In the genomic region with DNA sequence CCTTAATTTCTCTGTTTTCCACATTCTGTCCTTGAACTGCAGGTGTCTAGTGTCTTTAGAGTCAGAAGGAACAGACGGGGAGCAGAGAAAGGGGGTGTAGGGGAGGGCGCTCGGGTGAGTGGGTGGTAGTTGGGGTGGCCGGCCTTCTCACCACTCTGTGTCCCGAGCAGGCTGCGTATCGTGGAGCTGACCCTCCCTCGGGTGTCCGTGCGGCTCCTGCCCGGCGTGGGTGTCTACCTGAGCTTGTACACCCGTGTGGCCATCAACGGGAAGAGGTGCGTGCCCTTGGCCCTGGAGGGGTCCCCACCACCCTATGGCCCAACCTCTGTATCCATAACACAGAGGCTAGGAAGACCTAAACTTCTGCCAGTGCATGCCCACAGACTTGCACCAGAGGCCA, we compare ENCODE assay signal across 43 cellular contexts. TPM values are rescaled to one million over a fixed set of nuclear protein-coding genes. Genes with fewer than 3 reads are reported as not detected.
"Had no signal": no experiment of that assay in that cellular context is flagged by ENCODE, and none has a peak within 500 bp of the region (broad histone marks: within the 10 kb centered on the region; RNA-seq: fewer than 3 reads in every experiment).

No MANE protein-coding gene starts in this region.

- H3K9me3 ChIP-seq: adrenal gland, ascending aorta, body of pancreas, breast epithelium had no signal

- H3K9me3 Mint-ChIP-seq: activated naive CD4-positive, alpha-beta T cell treated with anti-CD3 and anti-CD28 coated beads for 36 hours; activated naive CD4-positive, alpha-beta T cell treated with anti-CD3 and anti-CD28 coated beads, Interleukin-2, amount 10 ng/mL, durations not matched to agents 7 days and 5 days; activated naive CD4-positive, alpha-beta T cell treated with anti-CD3 and anti-CD28 coated beads, Interleukin-2, amount 50 U/mL, for 24 hours; activated naive CD4-positive, alpha-beta T cell treated with anti-CD3 and anti-CD28 coated beads, Interleukin-2, amount 50 U/mL, for 72 hours; activated naive CD8-positive, alpha-beta T cell treated with anti-CD3 and anti-CD28 coated beads for 36 hours; activated naive CD8-positive, alpha-beta T cell treated with anti-CD3 and anti-CD28 coated beads, Interleukin-2, amount 10 ng/mL, durations not matched to agents 7 days and 5 days; activated naive CD8-positive, alpha-beta T cell treated with anti-CD3 and anti-CD28 coated beads, Interleukin-2, amount 50 U/mL, for 24 hours; activated T-cell treated with anti-CD3 and anti-CD28 coated beads, Interleukin-2, amount 50 U/mL, for 24 hours; activated T-cell treated with anti-CD3 and anti-CD28 coated beads, Interleukin-2, amount 50 U/mL, for 4 hours; activated T-cell treated with anti-CD3 and anti-CD28 coated beads, Interleukin-2, amount 50 U/mL, for 72 hours; activated T-helper 1 cell treated with anti-CD3 and anti-CD28 coated beads, Interleukin-12 subunit alpha, Interleukin-12 subunit beta, Interleukin-2, Interleukin-4 antibody, amounts not matched to agents 30 ng/mL and 10 ng/mL and 1 ng/mL, durations not matched to agents 14 hours and 24 hours and 36 hours; activated T-helper 17 cell treated with anti-CD3 and anti-CD28 coated beads, Interleukin-2, amount 50 U/mL, for 72 hours; activated T-helper 2 cell treated with anti-CD3 and anti-CD28 coated beads, Interferon-gamma antibody, Interleukin-2, Interleukin-4, amounts not matched to agents 10 μg/mL and 5 μg/mL and 100 μg/mL, durations not matched to agents 14 hours and 24 hours and 36 hours; brain; central memory CD8-positive, alpha-beta T cell had no signal

- H3K36me3 ChIP-seq: adrenal gland, ascending aorta, brain microvascular endothelial cell, breast epithelium, cardiac muscle cell had no signal

- H3K27ac Mint-ChIP-seq: activated naive CD4-positive, alpha-beta T cell treated with anti-CD3 and anti-CD28 coated beads for 36 hours; activated naive CD4-positive, alpha-beta T cell treated with anti-CD3 and anti-CD28 coated beads, Interleukin-2, amount 10 ng/mL, durations not matched to agents 7 days and 5 days; activated naive CD4-positive, alpha-beta T cell treated with anti-CD3 and anti-CD28 coated beads, Interleukin-2, amount 50 U/mL, for 24 hours; activated naive CD8-positive, alpha-beta T cell; activated naive CD8-positive, alpha-beta T cell treated with anti-CD3 and anti-CD28 coated beads for 36 hours; activated naive CD8-positive, alpha-beta T cell treated with anti-CD3 and anti-CD28 coated beads, Interleukin-2, amount 10 ng/mL, durations not matched to agents 7 days and 5 days; activated naive CD8-positive, alpha-beta T cell treated with anti-CD3 and anti-CD28 coated beads, Interleukin-2, amount 50 U/mL, for 24 hours; activated T-cell treated with anti-CD3 and anti-CD28 coated beads, Interleukin-2, amount 50 U/mL, for 24 hours; activated T-cell treated with anti-CD3 and anti-CD28 coated beads, Interleukin-2, amount 50 U/mL, for 72 hours; activated T-helper 1 cell treated with anti-CD3 and anti-CD28 coated beads, Interleukin-12 subunit alpha, Interleukin-12 subunit beta, Interleukin-2, Interleukin-4 antibody, amounts not matched to agents 30 ng/mL and 10 ng/mL and 1 ng/mL, durations not matched to agents 14 hours and 24 hours and 36 hours; activated T-helper 17 cell treated with anti-CD3 and anti-CD28 coated beads, Interleukin-2, amount 50 U/mL, for 72 hours; activated T-helper 2 cell treated with anti-CD3 and anti-CD28 coated beads, Interferon-gamma antibody, Interleukin-2, Interleukin-4, amounts not matched to agents 10 μg/mL and 5 μg/mL and 100 μg/mL, durations not matched to agents 14 hours and 24 hours and 36 hours; brain had no signal

- H3K4me1 ChIP-seq: adrenal gland, ascending aorta, body of pancreas, breast epithelium had no signal

- H3K27me3 Mint-ChIP-seq: activated naive CD4-positive, alpha-beta T cell treated with anti-CD3 and anti-CD28 coated beads, Interleukin-2, amount 50 U/mL, for 24 hours; activated naive CD8-positive, alpha-beta T cell; activated naive CD8-positive, alpha-beta T cell treated with anti-CD3 and anti-CD28 coated beads for 36 hours; activated naive CD8-positive, alpha-beta T cell treated with anti-CD3 and anti-CD28 coated beads, Interleukin-2, amount 50 U/mL, for 24 hours; activated T-cell treated with anti-CD3 and anti-CD28 coated beads, Interleukin-2, amount 50 U/mL, for 24 hours; activated T-helper 17 cell treated with anti-CD3 and anti-CD28 coated beads, Interleukin-2, amount 50 U/mL, for 72 hours; central memory CD8-positive, alpha-beta T cell had no signal

- H3K4me3 ChIP-seq: adrenal gland, ascending aorta, body of pancreas, breast epithelium, cardiac muscle cell had no signal

- H3K27ac ChIP-seq: adrenal gland, ascending aorta, body of pancreas, brain microvascular endothelial cell, breast epithelium, cardiac muscle cell had no signal

- H3K36me3 Mint-ChIP-seq: activated naive CD4-positive, alpha-beta T cell treated with anti-CD3 and anti-CD28 coated beads, Interleukin-2, amount 10 ng/mL, durations not matched to agents 7 days and 5 days; activated naive CD4-positive, alpha-beta T cell treated with anti-CD3 and anti-CD28 coated beads, Interleukin-2, amount 50 U/mL, for 24 hours; activated naive CD4-positive, alpha-beta T cell treated with anti-CD3 and anti-CD28 coated beads, Interleukin-2, amount 50 U/mL, for 72 hours; activated naive CD8-positive, alpha-beta T cell; activated naive CD8-positive, alpha-beta T cell treated with anti-CD3 and anti-CD28 coated beads for 36 hours; activated naive CD8-positive, alpha-beta T cell treated with anti-CD3 and anti-CD28 coated beads, Interleukin-2, amount 10 ng/mL, durations not matched to agents 7 days and 5 days; brain had no signal

- H3K4me1 Mint-ChIP-seq: activated naive CD4-positive, alpha-beta T cell treated with anti-CD3 and anti-CD28 coated beads, Interleukin-2, amount 10 ng/mL, durations not matched to agents 7 days and 5 days; activated naive CD4-positive, alpha-beta T cell treated with anti-CD3 and anti-CD28 coated beads, Interleukin-2, amount 50 U/mL, for 24 hours; activated naive CD8-positive, alpha-beta T cell treated with anti-CD3 and anti-CD28 coated beads for 36 hours; activated naive CD8-positive, alpha-beta T cell treated with anti-CD3 and anti-CD28 coated beads, Interleukin-2, amount 10 ng/mL, durations not matched to agents 7 days and 5 days; activated naive CD8-positive, alpha-beta T cell treated with anti-CD3 and anti-CD28 coated beads, Interleukin-2, amount 50 U/mL, for 24 hours; activated T-helper 17 cell treated with anti-CD3 and anti-CD28 coated beads, Interleukin-2, amount 50 U/mL, for 72 hours; brain; central memory CD8-positive, alpha-beta T cell had no signal

- DNase-seq: activated effector memory CD4-positive, alpha-beta T cell treated with anti-CD3 and anti-CD28 coated beads, Interleukin-2, amount 50 U/mL, for 16 hours; activated effector memory CD4-positive, alpha-beta T cell treated with Interleukin-2 at 50 U/mL for 16 hours; activated gamma-delta T cell; activated gamma-delta T cell treated with Interleukin-2 at 50 U/mL for 16 hours; activated naive CD4-positive, alpha-beta T cell; activated naive CD4-positive, alpha-beta T cell treated with anti-CD3 and anti-CD28 coated beads for 36 hours; activated naive CD4-positive, alpha-beta T cell treated with anti-CD3 and anti-CD28 coated beads, Interleukin-2, amount 10 ng/mL, durations not matched to agents 7 days and 5 days; activated naive CD4-positive, alpha-beta T cell treated with anti-CD3 and anti-CD28 coated beads, Interleukin-2, amount 50 U/mL, for 16 hours; activated naive CD4-positive, alpha-beta T cell treated with Interleukin-2 at 50 U/mL for 16 hours; activated naive CD8-positive, alpha-beta T cell treated with anti-CD3 and anti-CD28 coated beads for 36 hours; activated naive CD8-positive, alpha-beta T cell treated with anti-CD3 and anti-CD28 coated beads, Interleukin-2, amount 10 ng/mL, durations not matched to agents 7 days and 5 days; activated naive CD8-positive, alpha-beta T cell treated with anti-CD3 and anti-CD28 coated beads, Interleukin-2, amount 50 U/mL, for 24 hours; activated T-cell treated with anti-CD3 and anti-CD28 coated beads, Interleukin-2, amount 50 U/mL, for 1 hour; activated T-cell treated with anti-CD3 and anti-CD28 coated beads, Interleukin-2, amount 50 U/mL, for 24 hours; activated T-cell treated with anti-CD3 and anti-CD28 coated beads, Interleukin-2, amount 50 U/mL, for 4 hours; activated T-cell treated with anti-CD3 and anti-CD28 coated beads, Interleukin-2, amount 50 U/mL, for 48 hours; activated T-cell treated with anti-CD3 and anti-CD28 coated beads, Interleukin-2, amount 50 U/mL, for 72 hours; adrenal gland; amniotic stem cell; amygdala; anterior cingulate cortex; aorta; body of pancreas; brain microvascular endothelial cell; caudate nucleus; central memory CD4-positive, alpha-beta T cell; cerebellar nuclear complex had no signal

- H3K27me3 ChIP-seq: ascending aorta, body of pancreas, brain microvascular endothelial cell, cardiac muscle cell had no signal

- H3K4me3 Mint-ChIP-seq: activated naive CD4-positive, alpha-beta T cell treated with anti-CD3 and anti-CD28 coated beads for 36 hours; activated naive CD4-positive, alpha-beta T cell treated with anti-CD3 and anti-CD28 coated beads, Interleukin-2, amount 10 ng/mL, durations not matched to agents 7 days and 5 days; activated naive CD4-positive, alpha-beta T cell treated with anti-CD3 and anti-CD28 coated beads, Interleukin-2, amount 50 U/mL, for 24 hours; activated naive CD8-positive, alpha-beta T cell; activated naive CD8-positive, alpha-beta T cell treated with anti-CD3 and anti-CD28 coated beads for 36 hours; activated naive CD8-positive, alpha-beta T cell treated with anti-CD3 and anti-CD28 coated beads, Interleukin-2, amount 10 ng/mL, durations not matched to agents 7 days and 5 days; activated naive CD8-positive, alpha-beta T cell treated with anti-CD3 and anti-CD28 coated beads, Interleukin-2, amount 50 U/mL, for 24 hours; activated T-cell treated with anti-CD3 and anti-CD28 coated beads, Interleukin-2, amount 50 U/mL, for 24 hours; activated T-cell treated with anti-CD3 and anti-CD28 coated beads, Interleukin-2, amount 50 U/mL, for 4 hours; activated T-cell treated with anti-CD3 and anti-CD28 coated beads, Interleukin-2, amount 50 U/mL, for 72 hours; activated T-helper 1 cell treated with anti-CD3 and anti-CD28 coated beads, Interleukin-12 subunit alpha, Interleukin-12 subunit beta, Interleukin-2, Interleukin-4 antibody, amounts not matched to agents 30 ng/mL and 10 ng/mL and 1 ng/mL, durations not matched to agents 14 hours and 24 hours and 36 hours; activated T-helper 17 cell treated with anti-CD3 and anti-CD28 coated beads, Interleukin-2, amount 50 U/mL, for 72 hours; brain; central memory CD8-positive, alpha-beta T cell had no signal

RNA-seq across cellular contexts. Expression of gene BPIFB4, which starts 5.3 kb away (rescaled TPM):
- total RNA-seq: activated naive CD4-positive, alpha-beta T cell treated with anti-CD3 and anti-CD28 coated beads for 36 hours; activated naive CD4-positive, alpha-beta T cell treated with anti-CD3 and anti-CD28 coated beads, Interleukin-2, amount 50 U/mL, for 72 hours; activated naive CD8-positive, alpha-beta T cell treated with anti-CD3 and anti-CD28 coated beads for 36 hours; activated naive CD8-positive, alpha-beta T cell treated with anti-CD3 and anti-CD28 coated beads, Interleukin-2, amount 10 ng/mL, durations not matched to agents 7 days and 5 days; activated T-cell treated with anti-CD3 and anti-CD28 coated beads, Interleukin-2, amount 50 U/mL, for 4 hours; activated T-cell treated with anti-CD3 and anti-CD28 coated beads, Interleukin-2, amount 50 U/mL, for 72 hours; activated T-helper 1 cell treated with anti-CD3 and anti-CD28 coated beads, Interleukin-12 subunit alpha, Interleukin-12 subunit beta, Interleukin-2, Interleukin-4 antibody, amounts not matched to agents 30 ng/mL and 10 ng/mL and 1 ng/mL, durations not matched to agents 14 hours and 24 hours and 36 hours; activated T-helper 17 cell treated with anti-CD3 and anti-CD28 coated beads, Interleukin-2, amount 50 U/mL, for 72 hours; activated T-helper 2 cell treated with anti-CD3 and anti-CD28 coated beads, Interferon-gamma antibody, Interleukin-2, Interleukin-4, amounts not matched to agents 10 μg/mL and 5 μg/mL and 100 μg/mL, durations not matched to agents 14 hours and 24 hours and 36 hours; adrenal gland; aorta; ascending aorta; astrocyte; body of pancreas; breast epithelium; bronchial epithelial cell; cardiac muscle cell; cardiac septum; cerebellum had no signal
- polyA plus RNA-seq: aorta, cardiac muscle cell had no signal

RNA-seq across cellular contexts. Expression of gene BPIFB3, which starts 31.0 kb away (rescaled TPM):
- total RNA-seq: activated naive CD4-positive, alpha-beta T cell treated with anti-CD3 and anti-CD28 coated beads for 36 hours; activated naive CD4-positive, alpha-beta T cell treated with anti-CD3 and anti-CD28 coated beads, Interleukin-2, amount 50 U/mL, for 72 hours; activated naive CD8-positive, alpha-beta T cell treated with anti-CD3 and anti-CD28 coated beads for 36 hours; activated naive CD8-positive, alpha-beta T cell treated with anti-CD3 and anti-CD28 coated beads, Interleukin-2, amount 10 ng/mL, durations not matched to agents 7 days and 5 days; activated T-cell treated with anti-CD3 and anti-CD28 coated beads, Interleukin-2, amount 50 U/mL, for 4 hours; activated T-cell treated with anti-CD3 and anti-CD28 coated beads, Interleukin-2, amount 50 U/mL, for 72 hours; activated T-helper 1 cell treated with anti-CD3 and anti-CD28 coated beads, Interleukin-12 subunit alpha, Interleukin-12 subunit beta, Interleukin-2, Interleukin-4 antibody, amounts not matched to agents 30 ng/mL and 10 ng/mL and 1 ng/mL, durations not matched to agents 14 hours and 24 hours and 36 hours; activated T-helper 17 cell treated with anti-CD3 and anti-CD28 coated beads, Interleukin-2, amount 50 U/mL, for 72 hours; activated T-helper 2 cell treated with anti-CD3 and anti-CD28 coated beads, Interferon-gamma antibody, Interleukin-2, Interleukin-4, amounts not matched to agents 10 μg/mL and 5 μg/mL and 100 μg/mL, durations not matched to agents 14 hours and 24 hours and 36 hours; adrenal gland; aorta; ascending aorta; astrocyte; body of pancreas; breast epithelium; bronchial epithelial cell; cardiac muscle cell; cardiac septum; cerebellum had no signal
- polyA plus RNA-seq: adipose tissue, adrenal gland, aorta, cardiac muscle cell had no signal

RNA-seq across cellular contexts. Expression of gene BPIFB6, which starts 53.3 kb away (rescaled TPM):
- total RNA-seq: activated naive CD4-positive, alpha-beta T cell treated with anti-CD3 and anti-CD28 coated beads for 36 hours; activated naive CD4-positive, alpha-beta T cell treated with anti-CD3 and anti-CD28 coated beads, Interleukin-2, amount 50 U/mL, for 72 hours; activated naive CD8-positive, alpha-beta T cell treated with anti-CD3 and anti-CD28 coated beads for 36 hours; activated naive CD8-positive, alpha-beta T cell treated with anti-CD3 and anti-CD28 coated beads, Interleukin-2, amount 10 ng/mL, durations not matched to agents 7 days and 5 days; activated T-cell treated with anti-CD3 and anti-CD28 coated beads, Interleukin-2, amount 50 U/mL, for 4 hours; activated T-cell treated with anti-CD3 and anti-CD28 coated beads, Interleukin-2, amount 50 U/mL, for 72 hours; activated T-helper 1 cell treated with anti-CD3 and anti-CD28 coated beads, Interleukin-12 subunit alpha, Interleukin-12 subunit beta, Interleukin-2, Interleukin-4 antibody, amounts not matched to agents 30 ng/mL and 10 ng/mL and 1 ng/mL, durations not matched to agents 14 hours and 24 hours and 36 hours; activated T-helper 17 cell treated with anti-CD3 and anti-CD28 coated beads, Interleukin-2, amount 50 U/mL, for 72 hours; activated T-helper 2 cell treated with anti-CD3 and anti-CD28 coated beads, Interferon-gamma antibody, Interleukin-2, Interleukin-4, amounts not matched to agents 10 μg/mL and 5 μg/mL and 100 μg/mL, durations not matched to agents 14 hours and 24 hours and 36 hours; adrenal gland; aorta; ascending aorta; astrocyte; body of pancreas; breast epithelium; bronchial epithelial cell; cardiac muscle cell; cardiac septum; cerebellum had no signal
- polyA plus RNA-seq: adipose tissue, adrenal gland, aorta, cardiac muscle cell had no signal
